Comparison of ENCODE assay signal across 14 cellular contexts in the genomic region with DNA sequence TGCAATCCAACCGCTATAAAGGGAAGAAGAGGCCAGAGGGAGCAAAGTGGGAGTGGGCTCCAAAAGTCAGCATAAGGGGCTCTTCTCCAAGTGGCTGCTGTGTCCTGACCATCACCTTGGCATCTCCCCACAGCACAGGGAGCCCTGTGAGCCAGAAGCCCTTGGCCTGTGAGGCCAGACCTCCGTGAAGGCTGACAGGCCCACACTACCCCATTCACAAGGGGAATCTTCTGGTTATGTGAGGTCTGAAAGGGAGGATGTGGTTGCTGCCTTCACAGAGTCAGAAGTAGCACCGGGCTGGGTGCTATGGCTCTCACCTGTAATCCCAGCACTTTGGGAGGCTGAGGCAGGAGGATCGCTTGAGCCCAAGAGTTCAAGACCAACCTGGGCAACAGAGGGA. TPM values are rescaled to one million over a fixed set of nuclear protein-coding genes. Genes with fewer than 3 reads are reported as not detected.
DNase-seq lines count a peak whose midpoint lies in the region; ATAC-seq and TF ChIP-seq lines count a peak whose summit lies in the region.
"Had no signal": no experiment of that assay in that cellular context is flagged by ENCODE, and none has a peak within 500 bp of the region (broad histone marks: within the 10 kb centered on the region; RNA-seq: fewer than 3 reads in every experiment).

No MANE protein-coding gene starts in this region.

- no peaks in the 10 kb centered on the region for H3K27me3 Mint-ChIP-seq in CD4-positive, alpha-beta memory T cell
- H3K27me3 Mint-ChIP-seq in neural crest cell (ENCODE audit: low read depth), result no peaks in the 10 kb centered on the region
- H3K27me3 Mint-ChIP-seq: type B pancreatic cell had no signal

- peak overlapping the region in 1 of 2 donors; percentile 49 for H3K4me3 ChIP-seq in CD4-positive, alpha-beta memory T cell (ENCODE audit: low read length in 2 of 2)

- TF ChIP-seq CTCF in neural crest cell (conservative IDR thresholded peaks at IDR 0.05), result no peak

- H3K4me1 Mint-ChIP-seq in CD4-positive, alpha-beta memory T cell, result peaks cover 37 to 57% (median 46%) of the 10 kb centered on the region in 4 donors
- H3K4me1 Mint-ChIP-seq in neural crest cell, result peaks cover 23% of the 10 kb centered on the region

- peaks cover 52% of the 10 kb centered on the region for H3K4me1 ChIP-seq in CD4-positive, alpha-beta memory T cell (ENCODE audit: insufficient read depth, low read length)

- H3K27ac Mint-ChIP-seq in CD4-positive, alpha-beta memory T cell, result peak overlapping the region; percentile 72 to 95 (median 91)
- H3K27ac Mint-ChIP-seq in activated naive CD4-positive, alpha-beta T cell treated with anti-CD3 and anti-CD28 coated beads, Interleukin-2, amount 50 U/mL, for 72 hours, result peak overlapping the region; percentile 70 to 88
- H3K27ac Mint-ChIP-seq in neural crest cell (ENCODE audit: unreplicated experiment), result no peak overlapping the region
- H3K27ac Mint-ChIP-seq: type B pancreatic cell had no signal

- intact Hi-C loops in CD4-positive, alpha-beta memory T cell (cut with micrococcal nuclease), result loop anchor here (1.0 kb wide), 3 partner anchors 28 to 61 kb away; a partner anchor contains a TSS

- H3K9me3 Mint-ChIP-seq in CD4-positive, alpha-beta memory T cell, result no peaks in the 10 kb centered on the region
- no peaks in the 10 kb centered on the region for H3K9me3 Mint-ChIP-seq in activated naive CD4-positive, alpha-beta T cell treated with anti-CD3 and anti-CD28 coated beads, Interleukin-2, amount 50 U/mL, for 72 hours
- no peaks in the 10 kb centered on the region for H3K9me3 Mint-ChIP-seq in neural crest cell
- H3K9me3 Mint-ChIP-seq: type B pancreatic cell had no signal

- DNase-seq in CD4-positive, alpha-beta memory T cell, result peak in 2 of 5 donors; percentile 28 to 30
- no peak for DNase-seq in activated naive CD4-positive, alpha-beta T cell treated with anti-CD3 and anti-CD28 coated beads, Interleukin-2, amount 50 U/mL, for 72 hours (ENCODE audit: low spot score in 2 of 2)
- DNase-seq in neural crest cell (ENCODE audit: low read depth, low spot score), result no peak
- DNase-seq in DMS 273 (lab: John Stamatoyannopoulos, UW; ENCODE audit: unreplicated experiment), result no peak
- DNase-seq: MV-4-11, NCI-H2171 treated with DMSO at 0.1 percent for 48 hours had no signal

- POLR2A ChIA-PET in CD4-positive, alpha-beta memory T cell (lab: Charles Lee; ENCODE audit: partially characterized antibody), result interaction anchor here (0.6 to 7.9 kb wide), 11 partner anchors 8 to 63 kb away, joined by 3 to 106 read pairs (median 16); a partner anchor contains a TSS

- H3K27ac ChIP-seq in CD4-positive, alpha-beta memory T cell (ENCODE audit: low read depth, low read length), result peak overlapping the region; percentile 77
- H3K27ac ChIP-seq in KOPT-K1 (ENCODE audit: low read depth, low read length, poor library complexity, severe bottlenecking), result peak overlapping the region; percentile 65
- H3K27ac ChIP-seq: C4-2B had no signal

- ATAC-seq in activated naive CD4-positive, alpha-beta T cell treated with anti-CD3 and anti-CD28 coated beads, Interleukin-2, amount 50 U/mL, for 72 hours, result peak in 1 of 2 donors; percentile 27
- no peak for ATAC-seq in GM21447 (IDR thresholded peaks at IDR 0.05; ENCODE audit: unreplicated experiment)
- ATAC-seq in GM18858 (IDR thresholded peaks at IDR 0.05; ENCODE audit: unreplicated experiment), result no peak

- H3K9me3 ChIP-seq in CD4-positive, alpha-beta memory T cell (ENCODE audit: control insufficient read depth in 1 of 2, low read length in 2 of 2), result no peaks in the 10 kb centered on the region
- H3K9me3 ChIP-seq in KOPT-K1 (ENCODE audit: insufficient read depth, low read length, poor library complexity, severe bottlenecking), result no peaks in the 10 kb centered on the region

- CTCF ChIA-PET in CD4-positive, alpha-beta memory T cell (lab: Charles Lee; ENCODE audit: partially characterized antibody), result interaction anchor here (0.9 to 7.3 kb wide), 9 partner anchors 13 to 109 kb away, joined by 3 to 136 read pairs (median 10); a partner anchor contains a TSS

- peak overlapping the region; percentile 26 to 92 (median 76) for H3K4me3 Mint-ChIP-seq in CD4-positive, alpha-beta memory T cell
- H3K4me3 Mint-ChIP-seq in neural crest cell, result peak overlapping the region; percentile 68
- H3K4me3 Mint-ChIP-seq: type B pancreatic cell had no signal

- peaks cover 23 to 49% of the 10 kb centered on the region in 2 donors for H3K36me3 Mint-ChIP-seq in CD4-positive, alpha-beta memory T cell
- H3K36me3 Mint-ChIP-seq in activated naive CD4-positive, alpha-beta T cell treated with anti-CD3 and anti-CD28 coated beads, Interleukin-2, amount 50 U/mL, for 72 hours, result peaks cover 0 to 13% of the 10 kb centered on the region in 2 donors
- peaks cover 7% of the 10 kb centered on the region for H3K36me3 Mint-ChIP-seq in neural crest cell (ENCODE audit: low read depth)

- H3K27me3 ChIP-seq in CD4-positive, alpha-beta memory T cell (ENCODE audit: insufficient read depth, low read length), result no peaks in the 10 kb centered on the region

- peaks cover 30% of the 10 kb centered on the region for H3K36me3 ChIP-seq in CD4-positive, alpha-beta memory T cell (ENCODE audit: insufficient read depth, low read length)
- H3K36me3 ChIP-seq in KOPT-K1 (ENCODE audit: insufficient read depth, low read length), result peaks cover 46% of the 10 kb centered on the region

RNA-seq across cellular contexts. Expression of a gene that starts 2.6 kb away (rescaled TPM):
- total RNA-seq in CD4-positive, alpha-beta memory T cell, result 10 to 100 TPM; 84.9 to 88.3 TPM
- polyA plus RNA-seq in CD4-positive, alpha-beta memory T cell, result 10 to 100 TPM; 33.6 to 38.5 TPM
- 10 to 100 TPM; 37.6 to 50.3 TPM for total RNA-seq in activated naive CD4-positive, alpha-beta T cell treated with anti-CD3 and anti-CD28 coated beads, Interleukin-2, amount 50 U/mL, for 72 hours
- total RNA-seq in neural crest cell, result 48.4 TPM in 2 replicates

RNA-seq across cellular contexts. Expression of a gene that starts 19.2 kb away (rescaled TPM):
- total RNA-seq in CD4-positive, alpha-beta memory T cell, result not detected
- polyA plus RNA-seq in CD4-positive, alpha-beta memory T cell, result not detected
- under 1 TPM in 1 of 2 donors, not detected in 1; 0.25 TPM for total RNA-seq in activated naive CD4-positive, alpha-beta T cell treated with anti-CD3 and anti-CD28 coated beads, Interleukin-2, amount 50 U/mL, for 72 hours
- not detected in 2 replicates for total RNA-seq in neural crest cell
- total RNA-seq: glomerular endothelial cell, mucosa of gallbladder, posterior vena cava had no signal

RNA-seq across cellular contexts. Expression of a gene that starts 27.6 kb away (rescaled TPM):
- 100 to 1,000 TPM; 132 to 138 TPM for total RNA-seq in CD4-positive, alpha-beta memory T cell
- polyA plus RNA-seq in CD4-positive, alpha-beta memory T cell, result 100 to 1,000 TPM; 152 to 179 TPM
- total RNA-seq in activated naive CD4-positive, alpha-beta T cell treated with anti-CD3 and anti-CD28 coated beads, Interleukin-2, amount 50 U/mL, for 72 hours, result 10 to 100 TPM; 79.5 to 92.7 TPM
- total RNA-seq in neural crest cell, result 40.4 and 42.0 TPM in 2 replicates

RNA-seq across cellular contexts. Expression of a gene that starts 32.9 kb away (rescaled TPM):
- under 1 TPM; 0.23 to 0.39 TPM for total RNA-seq in CD4-positive, alpha-beta memory T cell
- polyA plus RNA-seq in CD4-positive, alpha-beta memory T cell, result not detected
- total RNA-seq in activated naive CD4-positive, alpha-beta T cell treated with anti-CD3 and anti-CD28 coated beads, Interleukin-2, amount 50 U/mL, for 72 hours, result 1 to 10 TPM in 1 of 2 donors, under 1 TPM in 1; 0.27 to 1.1 TPM
- total RNA-seq in neural crest cell, result not detected in 2 replicates
- total RNA-seq: mucosa of gallbladder, posterior vena cava had no signal

RNA-seq across cellular contexts. Expression of a gene that starts 44.3 kb away (rescaled TPM):
- 10 to 100 TPM; 70.4 to 73.1 TPM for total RNA-seq in CD4-positive, alpha-beta memory T cell
- polyA plus RNA-seq in CD4-positive, alpha-beta memory T cell, result 10 to 100 TPM; 63.0 to 66.2 TPM
- 10 to 100 TPM; 22.0 to 98.0 TPM for total RNA-seq in activated naive CD4-positive, alpha-beta T cell treated with anti-CD3 and anti-CD28 coated beads, Interleukin-2, amount 50 U/mL, for 72 hours
- total RNA-seq in neural crest cell, result 42.6 and 43.8 TPM in 2 replicates
